11 cellular contexts compared by ENCODE assay signal in the genomic region with DNA sequence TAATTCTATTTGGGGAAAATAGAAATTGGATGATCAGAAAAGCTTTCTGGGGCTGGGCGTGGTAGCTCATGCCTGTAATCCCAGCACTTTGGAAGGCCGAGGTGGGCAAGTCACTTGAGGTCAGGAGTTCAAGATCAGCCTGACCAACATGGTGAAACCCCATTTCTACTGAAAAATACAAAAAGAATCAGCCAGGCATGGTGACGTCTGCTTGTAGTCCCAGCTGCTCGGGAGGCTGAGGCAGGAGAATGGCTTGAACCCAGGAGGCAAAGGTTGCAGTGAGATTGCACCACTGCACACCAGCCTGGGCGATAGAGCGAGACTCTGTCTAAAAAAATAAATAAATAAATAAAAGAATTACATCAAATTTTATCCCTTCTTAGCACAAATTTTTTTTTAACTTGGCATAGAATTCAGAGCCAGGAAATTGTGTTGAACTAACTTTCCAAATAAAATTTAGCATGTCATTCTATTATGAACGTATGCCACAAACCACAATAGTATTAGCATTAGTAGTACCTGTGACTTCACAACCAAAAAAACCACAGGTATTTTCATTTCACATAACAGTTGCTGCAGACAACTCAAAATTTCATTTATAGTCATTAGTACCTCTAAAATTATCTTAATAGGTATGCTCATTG.
A peak's percentile ranks its signal among the peaks of the same experiment; 100 is the strongest.
DNase-seq lines count a peak whose midpoint lies in the region; ATAC-seq and TF ChIP-seq lines count a peak whose summit lies in the region.
"Had no signal": no experiment of that assay in that cellular context is flagged by ENCODE, and none has a peak within 500 bp of the region (broad histone marks: within the 10 kb centered on the region; RNA-seq: fewer than 3 reads in every experiment).

No MANE protein-coding gene starts in this region.

- TF ChIP-seq CTCF in GM12865 (IDR thresholded peaks at IDR 0.05; ENCODE audit: insufficient read depth, low read depth, low read length, missing control alignments) = no peak

- peak; percentile 37 for ATAC-seq in GM21360 (IDR thresholded peaks at IDR 0.05; ENCODE audit: unreplicated experiment)
- ATAC-seq in HG03097 (IDR thresholded peaks at IDR 0.05; ENCODE audit: low FRiP score, unreplicated experiment) = peak; percentile 44

- no peak overlapping the region for H3K4me3 ChIP-seq in GM12865 (ENCODE audit: low read depth, low read length)

- intact Hi-C loops in posterior cingulate gyrus (cut with DNase I) = no loop called here

- DNase-seq in GM12865 (ENCODE audit: low read depth) (peak; percentile 47), amniotic epithelial cell (ENCODE audit: low read depth) (peak; percentile 54), posterior cingulate gyrus (no peak), Kasumi-1 (lab: John Stamatoyannopoulos, UW) (no peak), NAMALWA (ENCODE audit: low spot score) (no peak)
- no peak for DNase-seq in effector CD4-positive, alpha-beta T cell
- DNase-seq: activated CD4-positive, alpha-beta T cell treated with anti-CD3 and anti-CD28 coated beads for 1 hour; NCI-H2029 treated with DMSO at 0.1 percent for 48 hours; stimulated activated CD4-positive, alpha-beta T cell treated with anti-CD3 and anti-CD28 coated beads, Interleukin-4, amount 100 ng/mL, for 1 hour had no signal

Comparison
In these comparisons a context has a peak if more than half of its experiments do, and no peak if none do; other contexts are left out.
1. DNase-seq: peak in GM12865 (single experiment) and amniotic epithelial cell (single experiment); none in effector CD4-positive, alpha-beta T cell (single experiment), posterior cingulate gyrus (0 of 10), Kasumi-1 (0 of 2) and NAMALWA (single experiment).